In genomic region chr1:226223786-226224244, GRCh38 we compare ENCODE assay signal across 1 cellular context.
TF ChIP-seq lines count a peak whose summit lies in the region.

No MANE protein-coding gene starts in this region.

TF ChIP-seq in IMR-90, 13 proteins besides CTCF, POLR2A, EP300 and RAD21 (continued from another document):
- TF ChIP-seq MAZ (IDR thresholded peaks at IDR 0.05; ENCODE audit: borderline replicate concordance, low read depth, low read length), result no peak
- TF ChIP-seq RFX5 (IDR thresholded peaks at IDR 0.05; ENCODE audit: low read depth, low read length), result no peak
- TF ChIP-seq RCOR1 (IDR thresholded peaks at IDR 0.05; ENCODE audit: insufficient replicate concordance, low read length), result no peak
TF ChIP-seq in IMR-90: peak in this region for 0.
